ENCODE assay signal across 8 cellular contexts in genomic region chr1:117612517-117613248, GRCh38. TPM values are rescaled to one million over a fixed set of nuclear protein-coding genes. Genes with fewer than 3 reads are reported as not detected.
DNase-seq lines count a peak whose midpoint lies in the region; ATAC-seq and TF ChIP-seq lines count a peak whose summit lies in the region.

No MANE protein-coding gene starts in this region.

- peak overlapping the region; percentile 73 for H3K27ac ChIP-seq in KMS-11

- DNase-seq in AG04449 (ENCODE audit: low read depth, low spot score) (peak; percentile 24), amniotic epithelial cell (ENCODE audit: low read depth) (peak; percentile 92), left colon (peak in 1 of 2 donors; percentile 61), kidney tubule cell (ENCODE audit: low spot score) (no peak), NCI-H345 (lab: John Stamatoyannopoulos, UW) (no peak), NCI-H2171 (lab: John Stamatoyannopoulos, UW) (no peak)
- no peak for DNase-seq in central memory CD4-positive, alpha-beta T cell

- no peaks in the 10 kb centered on the region for H4K20me1 ChIP-seq in KMS-11 (ENCODE audit: insufficient read depth)

- peak overlapping the region; percentile 54 for H3K4me2 ChIP-seq in KMS-11

- H3K79me2 ChIP-seq in KMS-11 (ENCODE audit: insufficient read depth, low read depth), result peaks cover 97% of the 10 kb centered on the region

- POLR2A ChIA-PET in AG04449 (lab: Yijun Ruan, JAX), result no interaction called here

- H3K27me3 ChIP-seq in KMS-11 (ENCODE audit: insufficient read depth, low read depth), result no peaks in the 10 kb centered on the region

- no peak for TF ChIP-seq CTCF in AG04449 (IDR thresholded peaks at IDR 0.05; ENCODE audit: insufficient read depth, low read length, missing control alignments)
- no peak for TF ChIP-seq CTCF in KMS-11 (conservative IDR thresholded peaks at IDR 0.05; ENCODE audit: low read depth, low read length)

- no peak overlapping the region for H2AFZ ChIP-seq in KMS-11 (ENCODE audit: low read depth)

- CTCF ChIA-PET in AG04449 (lab: Yijun Ruan, JAX), result interaction anchor here (2.1 kb wide), 1 partner anchor 141 kb away, joined by 10 read pairs; no protein-coding TSS in a partner anchor

- H3K36me3 ChIP-seq in KMS-11 (ENCODE audit: insufficient read depth), result no peaks in the 10 kb centered on the region

- ATAC-seq in left colon, result peak; percentile 87

- H3K4me3 ChIP-seq in AG04449 (ENCODE audit: low read depth, low read length) (no peak overlapping the region), KMS-11 (IDR thresholded peaks at IDR 0.05; ENCODE audit: insufficient read depth, low read depth, low read length) (no peak overlapping the region)

- H3K9ac ChIP-seq in KMS-11, result peak overlapping the region; percentile 42; the same call in 1 of the 2 replicates

- peaks cover 73% of the 10 kb centered on the region for H3K4me1 ChIP-seq in KMS-11 (ENCODE audit: low read depth, poor library complexity, severe bottlenecking)

- intact Hi-C loops in left colon (cut with DNase I, micrococcal nuclease), result no loop called here

RNA-seq across cellular contexts. Expression of gene TENT5C, which starts 6.8 kb away (rescaled TPM):
- 10 to 100 TPM; 30.7 to 45.6 TPM for total RNA-seq in left colon

Comparison
In these comparisons a context has a peak if more than half of its experiments do, and no peak if none do; other contexts are left out.
1. DNase-seq: peak in AG04449 (single experiment) and amniotic epithelial cell (single experiment); none in central memory CD4-positive, alpha-beta T cell (single experiment), kidney tubule cell (single experiment), NCI-H345 (single experiment) and NCI-H2171 (single experiment).